Comparison of ENCODE assay signal across 1 cellular context in the genomic region with DNA sequence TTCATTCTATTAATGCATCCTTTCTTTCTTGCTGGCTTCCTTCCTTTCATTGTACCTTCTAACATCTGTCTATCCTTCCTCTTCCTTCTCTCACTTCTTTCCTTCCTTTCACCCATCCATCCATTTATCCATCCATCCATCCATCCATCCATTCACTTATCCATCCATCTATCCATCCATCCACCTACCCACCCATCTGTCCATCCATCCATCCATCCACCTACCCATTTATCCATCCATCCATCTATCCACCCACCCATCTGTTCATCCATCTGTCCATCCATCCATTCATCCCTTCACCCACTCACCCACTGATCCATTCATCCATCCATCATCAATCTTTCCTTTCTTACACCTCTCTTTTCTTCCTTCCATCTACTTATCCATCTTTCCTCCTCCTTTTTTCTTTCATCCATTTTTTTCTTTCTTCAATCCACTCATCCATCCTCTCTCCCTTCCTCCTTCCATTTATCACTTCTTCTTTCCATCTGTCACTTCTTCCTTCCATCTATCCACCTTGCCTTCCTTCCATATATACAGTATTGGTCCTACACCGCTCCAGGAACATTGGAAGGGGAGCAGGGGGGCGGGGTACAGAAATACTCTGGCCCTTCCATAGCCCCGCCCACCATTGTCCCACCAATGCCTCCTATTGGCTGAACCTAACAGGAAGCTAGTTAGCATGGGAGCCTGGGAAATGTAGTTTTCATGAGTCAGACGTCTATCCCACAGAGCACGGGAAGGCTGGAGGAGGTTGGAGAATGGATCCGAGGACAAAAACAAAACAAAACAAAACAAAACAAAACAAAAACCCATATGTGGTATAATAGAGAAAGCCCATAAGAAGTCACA.
TF ChIP-seq lines count a peak whose summit lies in the region.

No MANE protein-coding gene starts in this region.

TF ChIP-seq in K562, 482 proteins besides CTCF, POLR2A, EP300 and RAD21:
- TF ChIP-seq HCFC1 (IDR thresholded peaks at IDR 0.05; ENCODE audit: low read depth, low read length) (peak; percentile 84), GABPA (tag; conservative IDR thresholded peaks at IDR 0.05; ENCODE audit: low read depth) (peak; percentile 50), NFYB (IDR thresholded peaks at IDR 0.05; ENCODE audit: extremely low read depth, insufficient read length) (peak; percentile 89), NCOA2 (IDR thresholded peaks at IDR 0.05; ENCODE audit: partially characterized antibody in 2 of 2) (no peak), XRCC4 (IDR thresholded peaks at IDR 0.05; ENCODE audit: extremely low read depth, insufficient read depth, insufficient read length) (no peak), ZNF143 (CRISPR knock-in tag; IDR thresholded peaks at IDR 0.05) (peak; percentile 66), SOX6 (IDR thresholded peaks at IDR 0.05) (peak; percentile 82), MBD2 (IDR thresholded peaks at IDR 0.05; ENCODE audit: borderline replicate concordance, low read depth) (0 out of 2 replicates have a peak, but pooled peaks have one; percentile 40), IRF2 (CRISPR knock-in tag; IDR thresholded peaks at IDR 0.05) (no peak), FOS (IDR thresholded peaks at IDR 0.05; ENCODE audit: extremely low read depth, insufficient read length) (peak; percentile 38), SIX5 (IDR thresholded peaks at IDR 0.05; ENCODE audit: borderline replicate concordance in 1 of 2, insufficient read depth in 1 of 2, low read depth in 1 of 2, low read length in 2 of 2) (peak; percentile 60 to 67; a peak in 3 of 4 replicates), RBM25 (IDR thresholded peaks at IDR 0.05; ENCODE audit: low read depth, low read length, severe bottlenecking) (peak; percentile 31), ZNF639 (CRISPR knock-in tag; conservative IDR thresholded peaks at IDR 0.05 in 1 of 2, IDR thresholded peaks at IDR 0.05 in 1 of 2) (no peak), GABPB1 (CRISPR knock-in tag; IDR thresholded peaks at IDR 0.05) (peak; percentile 61; the same call in 1 of the 2 replicates), CHD2 (IDR thresholded peaks at IDR 0.05; ENCODE audit: low read depth, low read length) (0 out of 2 replicates have a peak, but pooled peaks have one; percentile 30)
- TF ChIP-seq, protein P1, sequence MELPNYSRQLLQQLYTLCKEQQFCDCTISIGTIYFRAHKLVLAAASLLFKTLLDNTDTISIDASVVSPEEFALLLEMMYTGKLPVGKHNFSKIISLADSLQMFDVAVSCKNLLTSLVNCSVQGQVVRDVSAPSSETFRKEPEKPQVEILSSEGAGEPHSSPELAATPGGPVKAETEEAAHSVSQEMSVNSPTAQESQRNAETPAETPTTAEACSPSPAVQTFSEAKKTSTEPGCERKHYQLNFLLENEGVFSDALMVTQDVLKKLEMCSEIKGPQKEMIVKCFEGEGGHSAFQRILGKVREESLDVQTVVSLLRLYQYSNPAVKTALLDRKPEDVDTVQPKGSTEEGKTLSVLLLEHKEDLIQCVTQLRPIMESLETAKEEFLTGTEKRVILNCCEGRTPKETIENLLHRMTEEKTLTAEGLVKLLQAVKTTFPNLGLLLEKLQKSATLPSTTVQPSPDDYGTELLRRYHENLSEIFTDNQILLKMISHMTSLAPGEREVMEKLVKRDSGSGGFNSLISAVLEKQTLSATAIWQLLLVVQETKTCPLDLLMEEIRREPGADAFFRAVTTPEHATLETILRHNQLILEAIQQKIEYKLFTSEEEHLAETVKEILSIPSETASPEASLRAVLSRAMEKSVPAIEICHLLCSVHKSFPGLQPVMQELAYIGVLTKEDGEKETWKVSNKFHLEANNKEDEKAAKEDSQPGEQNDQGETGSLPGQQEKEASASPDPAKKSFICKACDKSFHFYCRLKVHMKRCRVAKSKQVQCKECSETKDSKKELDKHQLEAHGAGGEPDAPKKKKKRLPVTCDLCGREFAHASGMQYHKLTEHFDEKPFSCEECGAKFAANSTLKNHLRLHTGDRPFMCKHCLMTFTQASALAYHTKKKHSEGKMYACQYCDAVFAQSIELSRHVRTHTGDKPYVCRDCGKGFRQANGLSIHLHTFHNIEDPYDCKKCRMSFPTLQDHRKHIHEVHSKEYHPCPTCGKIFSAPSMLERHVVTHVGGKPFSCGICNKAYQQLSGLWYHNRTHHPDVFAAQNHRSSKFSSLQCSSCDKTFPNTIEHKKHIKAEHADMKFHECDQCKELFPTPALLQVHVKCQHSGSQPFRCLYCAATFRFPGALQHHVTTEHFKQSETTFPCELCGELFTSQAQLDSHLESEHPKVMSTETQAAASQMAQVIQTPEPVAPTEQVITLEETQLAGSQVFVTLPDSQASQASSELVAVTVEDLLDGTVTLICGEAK (IDR thresholded peaks at IDR 0.05) = peak; percentile 71
- TF ChIP-seq, protein P1 (CRISPR knock-in tag; IDR thresholded peaks at IDR 0.05) = no peak
- TF ChIP-seq, protein P2, sequence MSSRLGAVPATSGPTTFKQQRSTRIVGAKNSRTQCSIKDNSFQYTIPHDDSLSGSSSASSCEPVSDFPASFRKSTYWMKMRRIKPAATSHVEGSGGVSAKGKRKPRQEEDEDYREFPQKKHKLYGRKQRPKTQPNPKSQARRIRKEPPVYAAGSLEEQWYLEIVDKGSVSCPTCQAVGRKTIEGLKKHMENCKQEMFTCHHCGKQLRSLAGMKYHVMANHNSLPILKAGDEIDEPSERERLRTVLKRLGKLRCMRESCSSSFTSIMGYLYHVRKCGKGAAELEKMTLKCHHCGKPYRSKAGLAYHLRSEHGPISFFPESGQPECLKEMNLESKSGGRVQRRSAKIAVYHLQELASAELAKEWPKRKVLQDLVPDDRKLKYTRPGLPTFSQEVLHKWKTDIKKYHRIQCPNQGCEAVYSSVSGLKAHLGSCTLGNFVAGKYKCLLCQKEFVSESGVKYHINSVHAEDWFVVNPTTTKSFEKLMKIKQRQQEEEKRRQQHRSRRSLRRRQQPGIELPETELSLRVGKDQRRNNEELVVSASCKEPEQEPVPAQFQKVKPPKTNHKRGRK (tag; IDR thresholded peaks at IDR 0.05) = peak; percentile 70; the same call in 1 of the 2 replicates
- TF ChIP-seq, protein P3, sequence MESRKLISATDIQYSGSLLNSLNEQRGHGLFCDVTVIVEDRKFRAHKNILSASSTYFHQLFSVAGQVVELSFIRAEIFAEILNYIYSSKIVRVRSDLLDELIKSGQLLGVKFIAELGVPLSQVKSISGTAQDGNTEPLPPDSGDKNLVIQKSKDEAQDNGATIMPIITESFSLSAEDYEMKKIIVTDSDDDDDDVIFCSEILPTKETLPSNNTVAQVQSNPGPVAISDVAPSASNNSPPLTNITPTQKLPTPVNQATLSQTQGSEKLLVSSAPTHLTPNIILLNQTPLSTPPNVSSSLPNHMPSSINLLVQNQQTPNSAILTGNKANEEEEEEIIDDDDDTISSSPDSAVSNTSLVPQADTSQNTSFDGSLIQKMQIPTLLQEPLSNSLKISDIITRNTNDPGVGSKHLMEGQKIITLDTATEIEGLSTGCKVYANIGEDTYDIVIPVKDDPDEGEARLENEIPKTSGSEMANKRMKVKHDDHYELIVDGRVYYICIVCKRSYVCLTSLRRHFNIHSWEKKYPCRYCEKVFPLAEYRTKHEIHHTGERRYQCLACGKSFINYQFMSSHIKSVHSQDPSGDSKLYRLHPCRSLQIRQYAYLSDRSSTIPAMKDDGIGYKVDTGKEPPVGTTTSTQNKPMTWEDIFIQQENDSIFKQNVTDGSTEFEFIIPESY (CRISPR knock-in tag; IDR thresholded peaks at IDR 0.05) = no peak
